25 cellular contexts compared by ENCODE assay signal in the genomic region with DNA sequence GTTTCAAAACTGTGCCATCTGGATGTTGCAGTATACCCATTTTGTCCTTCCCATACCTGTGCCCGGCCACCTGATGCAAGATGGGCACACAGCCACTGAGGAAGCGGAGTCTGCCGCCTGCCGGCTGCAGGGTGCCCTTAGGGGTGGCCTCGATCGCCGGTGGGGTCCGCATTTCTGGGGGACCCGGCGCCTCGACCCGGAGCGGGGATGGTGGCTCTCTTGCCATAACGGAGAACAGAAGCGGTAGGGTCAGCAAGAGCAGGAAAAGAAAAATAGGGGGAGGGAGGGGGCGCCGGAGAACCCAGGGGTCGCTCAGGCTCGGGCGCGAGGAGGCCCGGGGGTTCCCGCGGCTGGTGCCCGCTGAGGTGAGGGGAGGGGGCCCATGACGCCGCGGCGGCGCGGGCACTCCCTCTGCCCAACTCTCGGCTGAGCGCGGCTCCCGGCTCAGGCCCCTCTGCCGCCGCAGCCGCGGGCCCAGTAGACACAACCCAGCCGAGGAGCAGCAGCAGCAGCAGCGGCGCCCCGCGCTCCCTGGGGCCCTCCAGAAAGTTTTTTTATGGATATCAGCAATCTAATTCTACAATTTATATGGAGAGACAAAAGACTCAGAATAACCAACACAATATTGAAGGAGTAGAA. TPM values are rescaled to one million over a fixed set of nuclear protein-coding genes. Genes with fewer than 3 reads are reported as not detected.
A peak's percentile ranks its signal among the peaks of the same experiment; 100 is the strongest.
DNase-seq lines count a peak whose midpoint lies in the region; ATAC-seq and TF ChIP-seq lines count a peak whose summit lies in the region.
"Had no signal": no experiment of that assay in that cellular context is flagged by ENCODE, and none has a peak within 500 bp of the region (broad histone marks: within the 10 kb centered on the region; RNA-seq: fewer than 3 reads in every experiment).

No MANE protein-coding gene starts in this region.

- H3K9me3 Mint-ChIP-seq in activated T-cell treated with anti-CD3 and anti-CD28 coated beads, Interleukin-2, amount 50 U/mL, for 4 hours: peaks cover 9% of the 10 kb centered on the region
- peaks cover 8% of the 10 kb centered on the region for H3K9me3 Mint-ChIP-seq in activated T-cell treated with anti-CD3 and anti-CD28 coated beads, Interleukin-2, amount 50 U/mL, for 24 hours

- no peaks in the 10 kb centered on the region for H3K27me3 ChIP-seq in Loucy (ENCODE audit: insufficient read depth, low read length, poor library complexity, severe bottlenecking)
- H3K27me3 ChIP-seq: colonic mucosa had no signal

- H3K79me2 ChIP-seq in Loucy (ENCODE audit: insufficient read depth, low read length): peaks cover 2% of the 10 kb centered on the region; the same call in 1 of the 2 replicates

- no peak overlapping the region for H3K4me3 Mint-ChIP-seq in activated T-cell treated with anti-CD3 and anti-CD28 coated beads, Interleukin-2, amount 50 U/mL, for 4 hours
- no peak overlapping the region for H3K4me3 Mint-ChIP-seq in activated T-cell treated with anti-CD3 and anti-CD28 coated beads, Interleukin-2, amount 50 U/mL, for 24 hours
- H3K4me3 Mint-ChIP-seq: stimulated activated naive CD8-positive, alpha-beta T cell treated with anti-CD3 and anti-CD28 coated beads, Interleukin-15, Interleukin-2, amounts not matched to agents 100 ng/mL and 50 ng/mL, for 24 hours; type B pancreatic cell had no signal

- no peaks in the 10 kb centered on the region for H3K36me3 Mint-ChIP-seq in activated T-cell treated with anti-CD3 and anti-CD28 coated beads, Interleukin-2, amount 50 U/mL, for 4 hours (ENCODE audit: insufficient read depth)
- H3K36me3 Mint-ChIP-seq in activated T-cell treated with anti-CD3 and anti-CD28 coated beads, Interleukin-2, amount 50 U/mL, for 24 hours (ENCODE audit: low read depth): no peaks in the 10 kb centered on the region
- H3K36me3 Mint-ChIP-seq: type B pancreatic cell had no signal

- H3K4me2 ChIP-seq in Loucy (ENCODE audit: low read depth, low read length, poor library complexity, severe bottlenecking): peak overlapping the region; percentile 62
- H3K4me2 ChIP-seq: BLaER1 had no signal

- no peaks in the 10 kb centered on the region for H3K36me3 ChIP-seq in Loucy (ENCODE audit: insufficient read depth, low read length)
- H3K36me3 ChIP-seq: BLaER1, brain microvascular endothelial cell, colonic mucosa, heart left ventricle had no signal

- H3K4me3 ChIP-seq in Loucy (ENCODE audit: low read length, poor library complexity, severe bottlenecking): peak overlapping the region; percentile 66
- H3K4me3 ChIP-seq in iPS-11a (ENCODE audit: low read depth, low read length): peak overlapping the region; percentile 31
- H3K4me3 ChIP-seq: BLaER1, colonic mucosa, heart left ventricle had no signal

- no peaks in the 10 kb centered on the region for H3K9me2 ChIP-seq in Loucy (replicated peaks; ENCODE audit: low read depth, low read length)

- peak; percentile 25 to 30 for ATAC-seq in activated T-cell treated with anti-CD3 and anti-CD28 coated beads, Interleukin-2, amount 50 U/mL, for 4 hours
- ATAC-seq in GM18867 (IDR thresholded peaks at IDR 0.05; ENCODE audit: unreplicated experiment): no peak
- no peak for ATAC-seq in GM19467 (IDR thresholded peaks at IDR 0.05; ENCODE audit: unreplicated experiment)
- ATAC-seq: activated CD4-positive, CD25-positive, alpha-beta regulatory T cell treated with anti-CD3 and anti-CD28 coated beads, Interleukin-2, amount 50 U/mL, for 24 hours; heart left ventricle had no signal

- H3K27me3 Mint-ChIP-seq in activated T-cell treated with anti-CD3 and anti-CD28 coated beads, Interleukin-2, amount 50 U/mL, for 4 hours (ENCODE audit: low read depth): peaks cover 66% of the 10 kb centered on the region
- peaks cover 77% of the 10 kb centered on the region for H3K27me3 Mint-ChIP-seq in activated T-cell treated with anti-CD3 and anti-CD28 coated beads, Interleukin-2, amount 50 U/mL, for 24 hours
- H3K27me3 Mint-ChIP-seq: type B pancreatic cell had no signal

- no peak overlapping the region for H2AFZ ChIP-seq in Loucy (ENCODE audit: low read length)

- H3K4me1 Mint-ChIP-seq in activated T-cell treated with anti-CD3 and anti-CD28 coated beads, Interleukin-2, amount 50 U/mL, for 4 hours (ENCODE audit: low read depth): no peaks in the 10 kb centered on the region
- peaks cover 3% of the 10 kb centered on the region for H3K4me1 Mint-ChIP-seq in activated T-cell treated with anti-CD3 and anti-CD28 coated beads, Interleukin-2, amount 50 U/mL, for 24 hours (ENCODE audit: low read depth)

- H3F3A ChIP-seq in Loucy (ENCODE audit: low read depth): no peaks in the 10 kb centered on the region

- H3K4me1 ChIP-seq in Loucy (ENCODE audit: insufficient read depth, low read length, poor library complexity, severe bottlenecking): peaks cover 16% of the 10 kb centered on the region
- H3K4me1 ChIP-seq: BLaER1, Caco-2, colonic mucosa, heart left ventricle had no signal

- DNase-seq in activated T-cell treated with anti-CD3 and anti-CD28 coated beads, Interleukin-2, amount 50 U/mL, for 4 hours: no peak
- DNase-seq in activated T-cell treated with anti-CD3 and anti-CD28 coated beads, Interleukin-2, amount 50 U/mL, for 24 hours: no peak
- DNase-seq in retina (peak; percentile 47), NCI-H82 treated with DMSO at 0.1 percent for 48 hours (lab: John Stamatoyannopoulos, UW; ENCODE audit: unreplicated experiment) (no peak)
- DNase-seq: brain microvascular endothelial cell; Caco-2; colonic mucosa; heart left ventricle; MV-4-11; NCI-H1694; NCI-H774; nucleus accumbens; stimulated activated CD4-positive, alpha-beta T cell treated with anti-CD3 and anti-CD28 coated beads, Interleukin-4, amount 100 ng/mL, for 24 hours had no signal

- H3K9ac ChIP-seq in Loucy (ENCODE audit: low read depth, low read length, poor library complexity, severe bottlenecking): peak overlapping the region; percentile 69
- H3K9ac ChIP-seq: BLaER1 had no signal

- H3K9me3 ChIP-seq in Loucy (ENCODE audit: insufficient read depth, low read depth, low read length): peaks cover 5% of the 10 kb centered on the region; the same call in 1 of the 2 replicates
- H3K9me3 ChIP-seq: Caco-2, colonic mucosa had no signal

- no peak overlapping the region for H3K27ac Mint-ChIP-seq in activated T-cell treated with anti-CD3 and anti-CD28 coated beads, Interleukin-2, amount 50 U/mL, for 24 hours
- H3K27ac Mint-ChIP-seq: stimulated activated naive CD8-positive, alpha-beta T cell treated with anti-CD3 and anti-CD28 coated beads, Interleukin-15, Interleukin-2, amounts not matched to agents 100 ng/mL and 50 ng/mL, for 24 hours; type B pancreatic cell had no signal

- no peaks in the 10 kb centered on the region for H4K20me1 ChIP-seq in Loucy (ENCODE audit: insufficient read depth, low read length, poor library complexity, severe bottlenecking)
- H4K20me1 ChIP-seq: BLaER1 had no signal

- peak; percentile 26 for TF ChIP-seq CTCF in Loucy (conservative IDR thresholded peaks at IDR 0.05; ENCODE audit: low read length)

RNA-seq across cellular contexts. Expression of a gene that starts 13.8 kb away (rescaled TPM):
- not detected for total RNA-seq in activated T-cell treated with anti-CD3 and anti-CD28 coated beads, Interleukin-2, amount 50 U/mL, for 4 hours
- total RNA-seq: A673, Caco-2, heart left ventricle, OCI-LY7 had no signal

RNA-seq across cellular contexts. Expression of a gene that starts 22.6 kb away (rescaled TPM):
- total RNA-seq in activated T-cell treated with anti-CD3 and anti-CD28 coated beads, Interleukin-2, amount 50 U/mL, for 4 hours: under 1 TPM; 0.05 to 0.14 (median 0.08) TPM
- total RNA-seq: activated CD8-positive, alpha-beta memory T cell treated with anti-CD3 and anti-CD28 coated beads for 36 hours; Caco-2 had no signal

RNA-seq across cellular contexts. Expression of a gene that starts 37.1 kb away (rescaled TPM):
- not detected for total RNA-seq in activated T-cell treated with anti-CD3 and anti-CD28 coated beads, Interleukin-2, amount 50 U/mL, for 4 hours
- total RNA-seq: A673; activated CD8-positive, alpha-beta memory T cell treated with anti-CD3 and anti-CD28 coated beads for 36 hours; Caco-2; colonic mucosa; heart left ventricle; HT1080; OCI-LY7 had no signal

Comparison
In these comparisons a context has a peak if more than half of its experiments do, and no peak if none do; other contexts are left out.
1. ATAC-seq: peak in activated T-cell treated with anti-CD3 and anti-CD28 coated beads, Interleukin-2, amount 50 U/mL, for 4 hours (2 of 2); none in GM18867 (single experiment) and GM19467 (single experiment).